Comparison of ENCODE assay signal across 17 cellular contexts in genomic region chr17:48854774-48855476, GRCh38. TPM values are rescaled to one million over a fixed set of nuclear protein-coding genes. Genes with fewer than 3 reads are reported as not detected.
DNase-seq lines count a peak whose midpoint lies in the region; ATAC-seq and TF ChIP-seq lines count a peak whose summit lies in the region.
"Had no signal": no experiment of that assay in that cellular context is flagged by ENCODE, and none has a peak within 500 bp of the region (broad histone marks: within the 10 kb centered on the region; RNA-seq: fewer than 3 reads in every experiment).

No MANE protein-coding gene starts in this region.

- H3K27me3 Mint-ChIP-seq in Caco-2 (ENCODE audit: insufficient read depth, unreplicated experiment) (no peaks in the 10 kb centered on the region), WTC11 (ENCODE audit: low read depth) (no peaks in the 10 kb centered on the region), nephron progenitor cell (ENCODE audit: low read depth, poor library complexity) (no peaks in the 10 kb centered on the region)
- H3K27me3 Mint-ChIP-seq: CD4-positive, alpha-beta T cell had no signal

- ATAC-seq in WTC11: no peak
- ATAC-seq in HG03565 (IDR thresholded peaks at IDR 0.05; ENCODE audit: unreplicated experiment): no peak
- ATAC-seq in sciatic nerve: no peak
- no peak for ATAC-seq in GM21529 (IDR thresholded peaks at IDR 0.05; ENCODE audit: unreplicated experiment)

- no peak overlapping the region for H3K27ac Mint-ChIP-seq in Caco-2 (ENCODE audit: unreplicated experiment)
- peak overlapping the region; percentile 32; the same call in 1 of the 2 replicates for H3K27ac Mint-ChIP-seq in WTC11
- peak overlapping the region; percentile 49 for H3K27ac Mint-ChIP-seq in nephron progenitor cell
- H3K27ac Mint-ChIP-seq: CD4-positive, alpha-beta T cell had no signal

- H3K9me3 ChIP-seq in Caco-2: no peaks in the 10 kb centered on the region
- H3K9me3 ChIP-seq in KOPT-K1 (ENCODE audit: insufficient read depth, low read length, poor library complexity, severe bottlenecking): no peaks in the 10 kb centered on the region

- intact Hi-C loops in Caco-2 (cut with micrococcal nuclease; ENCODE audit: unreplicated experiment): loop anchor here (1.0 to 2.0 kb wide), 2 partner anchors 16 to 23 kb away; no protein-coding TSS in a partner anchor
- intact Hi-C loops in sciatic nerve (cut with DNase I): no loop called here

- H3K36me3 ChIP-seq in Caco-2 (ENCODE audit: control insufficient read depth, insufficient read depth, low read length) (peaks cover 7% of the 10 kb centered on the region; the same call in 1 of the 2 replicates), KOPT-K1 (ENCODE audit: insufficient read depth, low read length) (peaks cover 80% of the 10 kb centered on the region)

- CTCF ChIA-PET in Caco-2 (lab: Charles Lee): interaction anchor here (0.6 to 1.6 kb wide), 3 partner anchors 11 to 433 kb away, joined by 3 to 4 read pairs (median 3); no protein-coding TSS in a partner anchor
- CTCF ChIA-PET in WTC11 (lab: Charles Lee): interaction anchor here (0.6 to 1.2 kb wide), 6 partner anchors 9 to 183 kb away, joined by 3 to 5 read pairs (median 4); no protein-coding TSS in a partner anchor

- H3K9me3 Mint-ChIP-seq in Caco-2 (ENCODE audit: unreplicated experiment): no peaks in the 10 kb centered on the region
- H3K9me3 Mint-ChIP-seq in WTC11: no peaks in the 10 kb centered on the region
- no peaks in the 10 kb centered on the region for H3K9me3 Mint-ChIP-seq in nephron progenitor cell
- H3K9me3 Mint-ChIP-seq: CD4-positive, alpha-beta T cell; GM23338 had no signal

- H3K4me3 ChIP-seq in Caco-2 (ENCODE audit: low read depth, low read length): no peak overlapping the region
- H3K4me3 ChIP-seq: GM23338 had no signal

- H3K36me3 Mint-ChIP-seq in Caco-2 (ENCODE audit: insufficient read depth, unreplicated experiment) (peaks cover 79% of the 10 kb centered on the region), WTC11 (peaks cover 6% of the 10 kb centered on the region; the same call in 1 of the 2 replicates), nephron progenitor cell (ENCODE audit: low read depth) (peaks cover 45% of the 10 kb centered on the region)

- no peaks in the 10 kb centered on the region for H3K27me3 ChIP-seq in Caco-2 (replicated peaks; ENCODE audit: control insufficient read depth, insufficient read depth, low read length)

- H3K4me3 Mint-ChIP-seq in Caco-2 (ENCODE audit: unreplicated experiment) (no peak overlapping the region), WTC11 (no peak overlapping the region), nephron progenitor cell (peak overlapping the region; percentile 14)
- H3K4me3 Mint-ChIP-seq: CD4-positive, alpha-beta T cell; GM23338 had no signal

- POLR2A ChIA-PET in Caco-2 (lab: Charles Lee) (interaction anchor here (0.5 kb wide), 1 partner anchor 19 kb away, joined by 5 read pairs; no protein-coding TSS in a partner anchor), WTC11 (lab: Charles Lee) (interaction anchor here (0.6 kb wide), 1 partner anchor 16 kb away, joined by 3 read pairs; no protein-coding TSS in a partner anchor)

- peaks cover 18% of the 10 kb centered on the region for H3K4me1 ChIP-seq in Caco-2

- BruUV-seq in Caco-2 (replicated peaks; lab: Mats Ljungman, UMichigan): no TSS peak

- peak overlapping the region; percentile 29 for H3K27ac ChIP-seq in KOPT-K1 (ENCODE audit: low read depth, low read length, poor library complexity, severe bottlenecking)

- TF ChIP-seq CTCF in Caco-2 (IDR thresholded peaks at IDR 0.05; ENCODE audit: insufficient read depth in 1 of 2, low read depth in 1 of 2, low read length in 1 of 2, severe bottlenecking in 1 of 2, unreplicated experiment in 1 of 2): no peak
- TF ChIP-seq CTCF in WTC11 (IDR thresholded peaks at IDR 0.05): no peak
- TF ChIP-seq CTCF in nephron progenitor cell (IDR thresholded peaks at IDR 0.05): no peak

- DNase-seq in Caco-2: peak; percentile 55 to 80
- DNase-seq in WTC11 (ENCODE audit: low spot score): no peak
- DNase-seq in nephron progenitor cell: no peak
- no peak for DNase-seq in sciatic nerve (ENCODE audit: low spot score)
- DNase-seq: ACHN; C1 segment of cervical spinal cord; CD4-positive, alpha-beta T cell; DMS153; GF-D8; H7; IMR-90; KG1 had no signal

- peaks cover 10% of the 10 kb centered on the region for H3K4me1 Mint-ChIP-seq in Caco-2 (ENCODE audit: low read depth, unreplicated experiment)
- H3K4me1 Mint-ChIP-seq in WTC11: 0 out of 2 replicates have a peak, but pooled peaks cover 10% of the 10 kb centered on the region
- H3K4me1 Mint-ChIP-seq in nephron progenitor cell: peaks cover 31% of the 10 kb centered on the region
- H3K4me1 Mint-ChIP-seq: GM23338 had no signal

TF ChIP-seq in WTC11, 78 proteins besides CTCF, POLR2A, EP300 and RAD21:
- TF ChIP-seq FOXP4 (CRISPR knock-in tag; IDR thresholded peaks at IDR 0.05) (no peak), ATF3 (CRISPR knock-in tag; conservative IDR thresholded peaks at IDR 0.05) (no peak), ZNF416 (CRISPR knock-in tag; IDR thresholded peaks at IDR 0.05) (no peak), ATF2 (CRISPR knock-in tag; IDR thresholded peaks at IDR 0.05; ENCODE audit: borderline replicate concordance, low read depth) (no peak)
TF ChIP-seq in WTC11: peak in this region for 0.

RNA-seq across cellular contexts. Expression of gene CALCOCO2, which starts 24.1 kb away (rescaled TPM):
- total RNA-seq in Caco-2 (2022) (233 and 251 TPM in 2 replicates), WTC11 (2021) (27.0 to 32.6 TPM (median 31.2 TPM) in 3 replicates), sciatic nerve (206 TPM)

RNA-seq across cellular contexts. Expression of gene ATP5MC1, which starts 37.7 kb away (rescaled TPM):
- total RNA-seq in Caco-2 (2022): 161 and 172 TPM in 2 replicates
- 141 to 156 TPM (median 144 TPM) in 3 replicates for total RNA-seq in WTC11 (2021)
- total RNA-seq in sciatic nerve: 40.7 TPM

RNA-seq across cellular contexts. Expression of gene TTLL6, which starts 37.9 kb away (rescaled TPM):
- total RNA-seq in Caco-2 (2022): 0.16 and 0.81 TPM in 2 replicates
- total RNA-seq in WTC11 (2021): 3.4 to 7.0 TPM (median 4.6 TPM) in 3 replicates
- total RNA-seq in sciatic nerve: 0.27 TPM
- total RNA-seq: A172; CD4-positive, alpha-beta T cell; IMR-90 had no signal

RNA-seq across cellular contexts. Expression of gene UBE2Z, which starts 53.3 kb away (rescaled TPM):
- 182 and 187 TPM in 2 replicates for total RNA-seq in Caco-2 (2022)
- total RNA-seq in WTC11 (2021): 65.1 to 69.7 TPM (median 68.4 TPM) in 3 replicates
- 66.2 TPM for total RNA-seq in sciatic nerve

Comparison
In these comparisons a context has a peak if more than half of its experiments do, and no peak if none do; other contexts are left out.
1. DNase-seq: peak in Caco-2 (2 of 2); none in WTC11 (single experiment), nephron progenitor cell (single experiment) and sciatic nerve (single experiment).